In genomic region chr1:154404984-154405761, GRCh38 we compare ENCODE assay signal across 7 cellular contexts. TPM values are rescaled to one million over a fixed set of nuclear protein-coding genes. Genes with fewer than 3 reads are reported as not detected.
DNase-seq lines count a peak whose midpoint lies in the region; ATAC-seq and TF ChIP-seq lines count a peak whose summit lies in the region.

Gene IL6R (plus strand): TSS chr1:154405343. CDS start chr1:154405630, 287 bp downstream.

- no peaks in the 10 kb centered on the region for H3K36me3 ChIP-seq in Panc1 (ENCODE audit: control insufficient read depth, insufficient read depth, low read length)

- no peaks in the 10 kb centered on the region for H3K9me3 ChIP-seq in Panc1 (ENCODE audit: control insufficient read depth, insufficient read depth, low read depth, low read length)

- in situ Hi-C loops in GM13977 (cut with MboI; ENCODE audit: low pct_unique_long_range_greater_than_20kb, low sequenced_read_pairs, unreplicated experiment) (no loop called here), Panc1 (cut with HindIII; ENCODE audit: low pct_unique_long_range_greater_than_20kb, low sequenced_read_pairs) (no loop called here)

- peak; percentile 68 for DNase-seq in GM13977 (ENCODE audit: low spot score)
- DNase-seq in Panc1 (ENCODE audit: low read depth, low spot score), result peak; percentile 57
- DNase-seq in activated effector memory CD4-positive, alpha-beta T cell treated with Interleukin-2 at 50 U/mL for 16 hours, result peak; percentile 70
- DNase-seq in fibroblast of the aortic adventitia (ENCODE audit: low read depth), result peak; percentile 87
- DNase-seq in naive B cell, result peak; percentile 69

- peaks cover 33 to 60% (median 57%) of the 10 kb centered on the region in 3 donors for H3K4me1 Mint-ChIP-seq in naive B cell
- peaks cover 82% of the 10 kb centered on the region for H3K4me1 Mint-ChIP-seq in stimulated activated naive CD8-positive, alpha-beta T cell treated with anti-CD3 and anti-CD28 coated beads, Interleukin-15, Interleukin-2, amounts not matched to agents 100 ng/mL and 50 ng/mL, for 24 hours (ENCODE audit: low read depth)

- peak within 1 kb of the TSS; percentile 80 to 94 (median 89) for H3K4me3 Mint-ChIP-seq in naive B cell
- H3K4me3 Mint-ChIP-seq in stimulated activated naive CD8-positive, alpha-beta T cell treated with anti-CD3 and anti-CD28 coated beads, Interleukin-15, Interleukin-2, amounts not matched to agents 100 ng/mL and 50 ng/mL, for 24 hours, result peak within 1 kb of the TSS; percentile 82

- POLR2A ChIA-PET in Panc1 (lab: Charles Lee), result interaction anchor here (0.5 kb wide), 3 partner anchors 11 to 211 kb away, joined by 3 to 6 read pairs (median 4); no protein-coding TSS in a partner anchor

- intact Hi-C loops in Panc1 (cut with micrococcal nuclease; ENCODE audit: unreplicated experiment), result no loop called here

- peak; percentile 1 for ATAC-seq in HG03097 (IDR thresholded peaks at IDR 0.05; ENCODE audit: low FRiP score, unreplicated experiment)
- peak; percentile 82 for ATAC-seq in Panc1
- peak; percentile 61 to 63 for ATAC-seq in naive B cell (ENCODE audit: low read depth in 2 of 2)

- BruUV-seq in Panc1 (replicated peaks; lab: Mats Ljungman, UMichigan), result no TSS peak

- H3K27ac Mint-ChIP-seq in naive B cell, result peak within 1 kb of the TSS in 5 of 6 donors; percentile 44 to 92 (median 69)
- peak within 1 kb of the TSS; percentile 90 for H3K27ac Mint-ChIP-seq in stimulated activated naive CD8-positive, alpha-beta T cell treated with anti-CD3 and anti-CD28 coated beads, Interleukin-15, Interleukin-2, amounts not matched to agents 100 ng/mL and 50 ng/mL, for 24 hours

- peak; percentile 71 for TF ChIP-seq CTCF in GM13977 (IDR thresholded peaks at IDR 0.05; ENCODE audit: extremely low read depth, insufficient read depth, missing control alignments)
- peak; percentile 78 for TF ChIP-seq CTCF in Panc1 (IDR thresholded peaks at IDR 0.05)
- peak; percentile 37 for TF ChIP-seq CTCF in fibroblast of the aortic adventitia (IDR thresholded peaks at IDR 0.05; ENCODE audit: insufficient read depth, low read length)

- peaks cover 40% of the 10 kb centered on the region for H3K4me1 ChIP-seq in Panc1 (ENCODE audit: control insufficient read depth, insufficient read depth, low read length)

- H3K27ac ChIP-seq in Panc1 (ENCODE audit: low read length), result peak within 1 kb of the TSS; percentile 88

- no peaks in the 10 kb centered on the region for H3K9me3 Mint-ChIP-seq in naive B cell
- H3K9me3 Mint-ChIP-seq in stimulated activated naive CD8-positive, alpha-beta T cell treated with anti-CD3 and anti-CD28 coated beads, Interleukin-15, Interleukin-2, amounts not matched to agents 100 ng/mL and 50 ng/mL, for 24 hours, result no peaks in the 10 kb centered on the region

- H3K27me3 Mint-ChIP-seq in naive B cell, result peaks cover 0 to 13% (median 7%) of the 10 kb centered on the region in 3 donors
- no peaks in the 10 kb centered on the region for H3K27me3 Mint-ChIP-seq in stimulated activated naive CD8-positive, alpha-beta T cell treated with anti-CD3 and anti-CD28 coated beads, Interleukin-15, Interleukin-2, amounts not matched to agents 100 ng/mL and 50 ng/mL, for 24 hours

- CTCF ChIA-PET in Panc1 (lab: Charles Lee), result interaction anchor here (0.6 kb wide), 1 partner anchor 70 kb away, joined by 3 read pairs; no protein-coding TSS in a partner anchor

- H3K27me3 ChIP-seq in Panc1 (ENCODE audit: control insufficient read depth, insufficient read depth, low read length), result no peaks in the 10 kb centered on the region

- H3K4me3 ChIP-seq in Panc1 (ENCODE audit: low read depth in 2 of 2, low read length in 2 of 2) (peak within 1 kb of the TSS; percentile 61 to 73), fibroblast of the aortic adventitia (ENCODE audit: low read depth, low read length) (peak within 1 kb of the TSS; percentile 68)

- H3K36me3 Mint-ChIP-seq in naive B cell, result no peaks in the 10 kb centered on the region
- H3K36me3 Mint-ChIP-seq in stimulated activated naive CD8-positive, alpha-beta T cell treated with anti-CD3 and anti-CD28 coated beads, Interleukin-15, Interleukin-2, amounts not matched to agents 100 ng/mL and 50 ng/mL, for 24 hours (ENCODE audit: low read depth), result no peaks in the 10 kb centered on the region

RNA-seq across cellular contexts. Expression of gene IL6R, which starts in this region (rescaled TPM):
- total RNA-seq in Panc1 (2021; ENCODE audit: unreplicated experiment) (12.2 TPM), fibroblast of the aortic adventitia (ENCODE audit: low replicate concordance) (1.3 and 5.3 TPM in 2 replicates)
- 14.1 TPM for polyA plus RNA-seq in Panc1 (2012; ENCODE audit: insufficient read length)
- 1 to 10 TPM in 2 of 6 donors, under 1 TPM in 4; 0.28 to 1.3 (median 0.75) TPM for polyA plus RNA-seq in naive B cell (ENCODE audit: low read depth in 6 of 6)

Comparison
In these comparisons a context has a peak if more than half of its experiments do, and no peak if none do; other contexts are left out.
1. Peak in every context shown above with its lines: DNase-seq, ATAC-seq, H3K4me3 ChIP-seq and H3K27ac ChIP-seq.
2. ATAC-seq: peak in every context shown above with its lines; median percentile 82 in Panc1; 62 in naive B cell; 1 in HG03097.